ENCODE assay signal across 8 cellular contexts in genomic region chr1:42680921-42681683, GRCh38. TPM values are rescaled to one million over a fixed set of nuclear protein-coding genes. Genes with fewer than 3 reads are reported as not detected.
DNase-seq lines count a peak whose midpoint lies in the region; ATAC-seq and TF ChIP-seq lines count a peak whose summit lies in the region.

No MANE protein-coding gene starts in this region.

- H3K4me2 ChIP-seq in GM23338 = peak overlapping the region; percentile 98

- TF ChIP-seq CTCF in GM23338 (conservative IDR thresholded peaks at IDR 0.05; ENCODE audit: low read depth in 2 of 2) (no peak), uterus (IDR thresholded peaks at IDR 0.05) (no peak)

- H3K27ac Mint-ChIP-seq in GM23338 = peak overlapping the region; percentile 98

- peaks cover 48% of the 10 kb centered on the region for H3K79me2 ChIP-seq in GM23338 (replicated peaks; ENCODE audit: insufficient read depth)

- H3K27me3 ChIP-seq in GM23338 (ENCODE audit: insufficient read depth) (no peaks in the 10 kb centered on the region), uterus (no peaks in the 10 kb centered on the region)

- peak overlapping the region; percentile 30 for H2AFZ ChIP-seq in GM23338

- no peak for TF ChIP-seq POLR2A in uterus (IDR thresholded peaks at IDR 0.05)

- H3K9me3 Mint-ChIP-seq in GM23338 = peaks cover 3% of the 10 kb centered on the region; the same call in 2 of the 3 replicates

- WGBS in mesodermal cell (ENCODE audit: insufficient coverage in 2 of 2), 2 experiments = 8 to 12% methylated on average over 12 to 15 of the region's 18 CpGs

- H3K4me1 ChIP-seq in GM23338 (ENCODE audit: insufficient read depth) (peaks cover 23% of the 10 kb centered on the region), mesodermal cell (ENCODE audit: control insufficient read depth, insufficient read depth, low read length, poor library complexity, severe bottlenecking) (peaks cover 13% of the 10 kb centered on the region), uterus (peaks cover 10 to 17% of the 10 kb centered on the region in 2 donors)

- DNase-seq in AG20443 (ENCODE audit: low spot score) (peak; percentile 14), GM23338 (ENCODE audit: low spot score) (peak; percentile 51), SK-N-MC (ENCODE audit: low read depth, low spot score) (no peak), dedifferentiated amniotic fluid mesenchymal stem cell (ENCODE audit: extremely low spot score) (peak; percentile 19), uterus (no peak), NCI-H2081 treated with DMSO at 0.1 percent for 48 hours (lab: John Stamatoyannopoulos, UW) (no peak)

- H3K36me3 ChIP-seq in GM23338 (ENCODE audit: insufficient read depth) = peaks cover 9% of the 10 kb centered on the region
- H3K36me3 ChIP-seq in SK-N-MC (ENCODE audit: insufficient read depth, low read length) = peaks cover 31% of the 10 kb centered on the region
- peaks cover 32% of the 10 kb centered on the region for H3K36me3 ChIP-seq in mesodermal cell (ENCODE audit: control insufficient read depth, insufficient read depth, low read length)
- no peaks in the 10 kb centered on the region for H3K36me3 ChIP-seq in uterus

- peaks cover 33% of the 10 kb centered on the region for H3K36me3 Mint-ChIP-seq in GM23338 (ENCODE audit: low read depth)

- intact Hi-C loops in uterus (cut with DNase I; ENCODE audit: low total_unique reads) = no loop called here

- H3K27me3 Mint-ChIP-seq in GM23338 (ENCODE audit: insufficient read depth, low read depth, poor library complexity) = peaks cover 12% of the 10 kb centered on the region

- H3K27ac ChIP-seq in GM23338 (ENCODE audit: low read depth) (peak overlapping the region; percentile 84; the same call in 1 of the 2 replicates), SK-N-MC (peak overlapping the region; percentile 90), mesodermal cell (ENCODE audit: low read depth, low read length, severe bottlenecking) (peak overlapping the region; percentile 86), uterus (peak overlapping the region; percentile 94 to 95)

- peaks cover 25% of the 10 kb centered on the region for H3K4me1 Mint-ChIP-seq in GM23338

- peaks cover 30% of the 10 kb centered on the region for H4K20me1 ChIP-seq in GM23338 (replicated peaks; ENCODE audit: insufficient read depth)

- H3K4me3 Mint-ChIP-seq in GM23338 = peak overlapping the region; percentile 94

- no peaks in the 10 kb centered on the region for H3K9me2 ChIP-seq in GM23338 (ENCODE audit: insufficient read depth)

- H3K9me3 ChIP-seq in SK-N-MC (ENCODE audit: low read depth, low read length) (no peaks in the 10 kb centered on the region), mesodermal cell (ENCODE audit: control insufficient read depth, low read length) (no peaks in the 10 kb centered on the region), uterus (no peaks in the 10 kb centered on the region)

- H3K4me3 ChIP-seq in GM23338 = peak overlapping the region; percentile 85
- H3K4me3 ChIP-seq in SK-N-MC = peak overlapping the region; percentile 96
- peak overlapping the region; percentile 77 for H3K4me3 ChIP-seq in mesodermal cell (ENCODE audit: extremely low read depth, insufficient read depth, low read length, poor library complexity, severe bottlenecking)
- H3K4me3 ChIP-seq in uterus = peak overlapping the region; percentile 57 to 98

- 0 out of 2 replicates have a peak, but pooled peaks cover 3% of the 10 kb centered on the region for H3F3A ChIP-seq in GM23338 (replicated peaks; ENCODE audit: low read depth)

- ATAC-seq in GM23338 (no peak), HG02885 (IDR thresholded peaks at IDR 0.05; ENCODE audit: poor library complexity, unreplicated experiment) (no peak)

- H3K9ac ChIP-seq in SK-N-MC (ENCODE audit: insufficient read length) = peak overlapping the region; percentile 98

TF ChIP-seq in GM23338, 12 proteins besides CTCF, POLR2A, EP300 and RAD21:
- TF ChIP-seq ZNF462 (CRISPR knock-in tag; IDR thresholded peaks at IDR 0.05) (no peak), JUNB (IDR thresholded peaks at IDR 0.05; ENCODE audit: unreplicated experiment) (no peak), CREB1 (CRISPR knock-in tag; IDR thresholded peaks at IDR 0.05; ENCODE audit: low read depth) (no peak), STAT1 (IDR thresholded peaks at IDR 0.05; ENCODE audit: unreplicated experiment) (no peak), EZH2 (IDR thresholded peaks at IDR 0.05; ENCODE audit: low read depth, unreplicated experiment) (no peak), EZH2phosphoT487 (IDR thresholded peaks at IDR 0.05; ENCODE audit: unreplicated experiment) (no peak)
- TF ChIP-seq, protein P1, sequence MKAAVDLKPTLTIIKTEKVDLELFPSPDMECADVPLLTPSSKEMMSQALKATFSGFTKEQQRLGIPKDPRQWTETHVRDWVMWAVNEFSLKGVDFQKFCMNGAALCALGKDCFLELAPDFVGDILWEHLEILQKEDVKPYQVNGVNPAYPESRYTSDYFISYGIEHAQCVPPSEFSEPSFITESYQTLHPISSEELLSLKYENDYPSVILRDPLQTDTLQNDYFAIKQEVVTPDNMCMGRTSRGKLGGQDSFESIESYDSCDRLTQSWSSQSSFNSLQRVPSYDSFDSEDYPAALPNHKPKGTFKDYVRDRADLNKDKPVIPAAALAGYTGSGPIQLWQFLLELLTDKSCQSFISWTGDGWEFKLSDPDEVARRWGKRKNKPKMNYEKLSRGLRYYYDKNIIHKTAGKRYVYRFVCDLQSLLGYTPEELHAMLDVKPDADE (IDR thresholded peaks at IDR 0.05) = no peak

RNA-seq across cellular contexts. Expression of gene YBX1, which starts 1.1 kb away (rescaled TPM):
- total RNA-seq in GM23338 (2014; rRNA removed; shearing (Covaris generic)) = 1,206 and 1,282 TPM in 2 replicates
- polyA plus RNA-seq in GM23338 (2016; fragmentation: Nextera tagmentation; extraction: Ambion mirVana) = 1,441 and 1,488 TPM in 2 replicates
- 1,107 TPM for polyA plus RNA-seq in mesodermal cell (2013, experiment 1 of 2)
- 1,136 TPM for polyA plus RNA-seq in mesodermal cell (2013, experiment 2 of 2)
- total RNA-seq in uterus = 100 to 1,000 TPM; 282 to 387 (median 333) TPM

RNA-seq across cellular contexts. Expression of gene PPIH, which starts 22.9 kb away (rescaled TPM):
- 66.5 and 71.2 TPM in 2 replicates for total RNA-seq in GM23338 (2014; rRNA removed; shearing (Covaris generic))
- polyA plus RNA-seq in GM23338 (2016; fragmentation: Nextera tagmentation; extraction: Ambion mirVana) = 122 and 132 TPM in 2 replicates
- polyA plus RNA-seq in mesodermal cell (2013, experiment 1 of 2) = 47.3 TPM
- polyA plus RNA-seq in mesodermal cell (2013, experiment 2 of 2) = 40.1 TPM
- total RNA-seq in uterus = 10 to 100 TPM in 3 of 4 donors, 1 to 10 TPM in 1; 2.6 to 48.4 (median 36.3) TPM

RNA-seq across cellular contexts. Expression of gene CLDN19, which starts 58.9 kb away (rescaled TPM):
- 10.8 and 12.8 TPM in 2 replicates for total RNA-seq in GM23338 (2014; rRNA removed; shearing (Covaris generic))
- polyA plus RNA-seq in GM23338 (2016; fragmentation: Nextera tagmentation; extraction: Ambion mirVana) = 2.3 and 2.6 TPM in 2 replicates
- 1.9 TPM for polyA plus RNA-seq in mesodermal cell (2013, experiment 1 of 2)
- polyA plus RNA-seq in mesodermal cell (2013, experiment 2 of 2) = 1.1 TPM
- under 1 TPM in 1 of 4 donors, not detected in 3; 0.28 TPM for total RNA-seq in uterus

Comparison
In these comparisons a context has a peak if more than half of its experiments do, and no peak if none do; other contexts are left out.
1. DNase-seq: peak in AG20443 (single experiment), GM23338 (single experiment) and dedifferentiated amniotic fluid mesenchymal stem cell (single experiment); none in SK-N-MC (single experiment), uterus (0 of 2) and NCI-H2081 treated with DMSO at 0.1 percent for 48 hours (single experiment).
2. Peak in every context shown above with its lines, with median percentiles within 50 percentile points of each other: H3K27ac ChIP-seq and H3K4me3 ChIP-seq.